8 cellular contexts compared by ENCODE assay signal in the genomic region with DNA sequence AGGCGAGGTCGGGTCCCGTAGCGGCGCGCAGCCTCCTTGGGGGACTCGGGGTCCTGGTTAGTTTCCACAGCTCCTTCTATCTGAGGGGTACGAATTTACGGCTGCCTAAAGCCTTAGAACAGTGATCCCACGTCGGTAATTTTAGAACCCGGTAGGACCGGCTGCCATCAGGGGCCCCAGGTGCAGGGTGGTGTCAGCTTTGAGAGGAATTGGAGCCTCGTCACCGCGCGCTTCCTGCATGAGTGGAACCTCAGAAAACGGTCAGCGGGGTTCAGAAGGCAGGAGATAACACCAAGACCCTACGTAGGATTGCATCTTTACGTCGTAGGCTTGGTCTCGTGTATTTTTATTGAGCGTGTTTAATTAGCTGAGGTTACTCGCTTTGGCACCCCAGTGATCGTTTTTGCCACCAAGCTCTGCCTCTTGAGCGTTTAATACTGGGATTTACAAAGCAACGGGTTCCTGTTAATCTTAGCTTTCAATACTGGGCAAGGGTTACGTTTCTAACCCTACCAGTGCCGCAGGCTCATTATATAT. TPM values are rescaled to one million over a fixed set of nuclear protein-coding genes. Genes with fewer than 3 reads are reported as not detected.
A peak's percentile ranks its signal among the peaks of the same experiment; 100 is the strongest.
DNase-seq lines count a peak whose midpoint lies in the region; ATAC-seq and TF ChIP-seq lines count a peak whose summit lies in the region.

No MANE protein-coding gene starts in this region.

- ATAC-seq in GM21367 (IDR thresholded peaks at IDR 0.05; ENCODE audit: unreplicated experiment) (peak; percentile 46), T-helper 17 cell (peak; percentile 68)

- no peak for TF ChIP-seq CTCF in choroid plexus epithelial cell (conservative IDR thresholded peaks at IDR 0.05; ENCODE audit: low read depth, low read length)

- no peaks in the 10 kb centered on the region for H3K36me3 Mint-ChIP-seq in T-helper 17 cell (ENCODE audit: low read depth)

- peaks cover 14% of the 10 kb centered on the region for H3K4me1 Mint-ChIP-seq in T-helper 17 cell

- H3K27me3 Mint-ChIP-seq in T-helper 17 cell = peaks cover 4% of the 10 kb centered on the region

- H3K27ac Mint-ChIP-seq in T-helper 17 cell = peak overlapping the region; percentile 57

- H3K4me3 Mint-ChIP-seq in T-helper 17 cell = peak overlapping the region; percentile 87

- H3K9me3 ChIP-seq in T-helper 17 cell (ENCODE audit: control insufficient read depth, low read length, poor library complexity, severe bottlenecking) = no peaks in the 10 kb centered on the region

- peak overlapping the region; percentile 83 for H3K4me3 ChIP-seq in choroid plexus epithelial cell (ENCODE audit: low read depth, low read length)

- DNase-seq in EH (ENCODE audit: low read depth) (peak; percentile 43), HPDE6-E6E7 (ENCODE audit: extremely low spot score) (peak; percentile 48), T-helper 17 cell (peak; percentile 43 to 51 (median 50)), choroid plexus epithelial cell (ENCODE audit: low read depth) (peak; percentile 32), medulla oblongata (ENCODE audit: extremely low spot score) (peak; percentile 4), NCI-H1930 (lab: John Stamatoyannopoulos, UW) (no peak)
- peak; percentile 10 to 50 for DNase-seq in stimulated activated CD8-positive, alpha-beta memory T cell treated with anti-CD3 and anti-CD28 coated beads, Interleukin-7, amount 100 ng/mL, for 48 hours (ENCODE audit: extremely low read depth in 1 of 2, low read depth in 1 of 2)

RNA-seq across cellular contexts. Expression of a gene that starts 0.4 kb away (rescaled TPM):
- total RNA-seq in T-helper 17 cell = 1 to 10 TPM; 1.7 to 1.8 TPM

Comparison
In these comparisons a context has a peak if more than half of its experiments do, and no peak if none do; other contexts are left out.
1. DNase-seq: peak in EH (single experiment), HPDE6-E6E7 (single experiment), T-helper 17 cell (3 of 3), choroid plexus epithelial cell (single experiment), medulla oblongata (single experiment) and stimulated activated CD8-positive, alpha-beta memory T cell treated with anti-CD3 and anti-CD28 coated beads, Interleukin-7, amount 100 ng/mL, for 48 hours (2 of 2); none in NCI-H1930 (0 of 2).